Comparison of ENCODE assay signal across 1 cellular context in the genomic region with DNA sequence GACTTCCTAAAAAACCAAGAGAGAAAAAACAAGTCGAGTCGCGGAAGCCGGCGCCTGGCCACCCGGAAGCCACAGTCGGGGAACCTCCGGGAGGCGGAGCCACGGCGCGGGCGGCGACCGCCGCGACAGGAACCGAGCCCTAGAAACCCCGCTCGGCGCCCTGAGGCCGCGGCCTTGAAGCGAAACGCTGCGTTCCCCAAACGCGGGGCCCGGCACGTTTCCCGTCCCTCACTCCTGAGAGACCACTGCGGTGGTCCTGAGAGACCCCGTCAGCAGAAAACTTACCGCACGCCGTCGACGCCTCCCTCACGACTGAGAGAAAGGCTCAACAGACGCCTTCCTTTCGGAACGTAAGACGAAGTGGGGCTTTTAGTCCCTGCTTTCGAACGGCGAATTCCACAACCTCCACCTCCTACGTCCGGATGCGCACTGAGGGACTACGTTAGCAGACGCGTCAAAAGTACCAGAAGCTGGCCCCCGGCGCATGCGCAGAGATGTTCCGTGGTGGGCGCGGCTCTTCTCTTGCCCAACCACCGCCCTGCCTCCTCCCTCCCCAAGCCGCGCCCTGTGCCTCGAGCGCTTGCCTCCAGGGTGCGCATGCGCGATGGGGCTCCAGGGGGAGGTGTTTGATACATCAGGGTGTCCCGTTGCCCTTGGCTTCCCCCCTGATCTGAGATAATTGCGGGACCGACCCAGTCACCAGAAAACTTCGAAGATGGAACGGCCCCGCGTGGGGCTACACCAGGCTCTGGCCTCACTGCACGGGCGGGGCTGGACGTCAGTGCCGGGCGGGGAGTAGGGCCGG.
TF ChIP-seq lines count a peak whose summit lies in the region.

Gene RSRP1, minus strand, starts transcription at position 431 of the 805 bp plus-strand sequence. CDS start 491 bp downstream, outside the sequence.

TF ChIP-seq in K562, 482 proteins besides CTCF, POLR2A, EP300 and RAD21 (continued from another document and continues in another):
- TF ChIP-seq, protein P1, sequence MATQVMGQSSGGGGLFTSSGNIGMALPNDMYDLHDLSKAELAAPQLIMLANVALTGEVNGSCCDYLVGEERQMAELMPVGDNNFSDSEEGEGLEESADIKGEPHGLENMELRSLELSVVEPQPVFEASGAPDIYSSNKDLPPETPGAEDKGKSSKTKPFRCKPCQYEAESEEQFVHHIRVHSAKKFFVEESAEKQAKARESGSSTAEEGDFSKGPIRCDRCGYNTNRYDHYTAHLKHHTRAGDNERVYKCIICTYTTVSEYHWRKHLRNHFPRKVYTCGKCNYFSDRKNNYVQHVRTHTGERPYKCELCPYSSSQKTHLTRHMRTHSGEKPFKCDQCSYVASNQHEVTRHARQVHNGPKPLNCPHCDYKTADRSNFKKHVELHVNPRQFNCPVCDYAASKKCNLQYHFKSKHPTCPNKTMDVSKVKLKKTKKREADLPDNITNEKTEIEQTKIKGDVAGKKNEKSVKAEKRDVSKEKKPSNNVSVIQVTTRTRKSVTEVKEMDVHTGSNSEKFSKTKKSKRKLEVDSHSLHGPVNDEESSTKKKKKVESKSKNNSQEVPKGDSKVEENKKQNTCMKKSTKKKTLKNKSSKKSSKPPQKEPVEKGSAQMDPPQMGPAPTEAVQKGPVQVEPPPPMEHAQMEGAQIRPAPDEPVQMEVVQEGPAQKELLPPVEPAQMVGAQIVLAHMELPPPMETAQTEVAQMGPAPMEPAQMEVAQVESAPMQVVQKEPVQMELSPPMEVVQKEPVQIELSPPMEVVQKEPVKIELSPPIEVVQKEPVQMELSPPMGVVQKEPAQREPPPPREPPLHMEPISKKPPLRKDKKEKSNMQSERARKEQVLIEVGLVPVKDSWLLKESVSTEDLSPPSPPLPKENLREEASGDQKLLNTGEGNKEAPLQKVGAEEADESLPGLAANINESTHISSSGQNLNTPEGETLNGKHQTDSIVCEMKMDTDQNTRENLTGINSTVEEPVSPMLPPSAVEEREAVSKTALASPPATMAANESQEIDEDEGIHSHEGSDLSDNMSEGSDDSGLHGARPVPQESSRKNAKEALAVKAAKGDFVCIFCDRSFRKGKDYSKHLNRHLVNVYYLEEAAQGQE (CRISPR knock-in tag; IDR thresholded peaks at IDR 0.05; ENCODE audit: low read depth): peak; percentile 82
- TF ChIP-seq NCOA4 (IDR thresholded peaks at IDR 0.05; ENCODE audit: partially characterized antibody) (no peak), CBFA2T2 (conservative IDR thresholded peaks at IDR 0.05) (no peak; the same call in 1 of the 2 replicates), CBX1 (IDR thresholded peaks at IDR 0.05; ENCODE audit: low read depth) (peak; percentile 81), SRSF1 (IDR thresholded peaks at IDR 0.05; ENCODE audit: low read depth, low read length) (peak; percentile 51; the same call in 1 of the 2 replicates), MEIS2 (IDR thresholded peaks at IDR 0.05; ENCODE audit: partially characterized antibody) (peak; percentile 98), ZNF507 (tag; conservative IDR thresholded peaks at IDR 0.05) (no peak), ZBTB34 (CRISPR knock-in tag; IDR thresholded peaks at IDR 0.05) (no peak), GTF2F1 (IDR thresholded peaks at IDR 0.05; ENCODE audit: low read depth, low read length) (peak; percentile 93), PML (IDR thresholded peaks at IDR 0.05; ENCODE audit: low read length) (peak; percentile 95), EZH2 (IDR thresholded peaks at IDR 0.05; ENCODE audit: borderline replicate concordance, low read depth, low read length) (no peak), CEBPG (CRISPR knock-in tag; IDR thresholded peaks at IDR 0.05) (peak; percentile 98), CEBPG (tag; conservative IDR thresholded peaks at IDR 0.05 in 1 of 2, IDR thresholded peaks at IDR 0.05 in 1 of 2) (peak; percentile 91 to 97), KLF13 (tag; IDR thresholded peaks at IDR 0.05; ENCODE audit: borderline replicate concordance, low read depth) (peak; percentile 64), GATAD2B (IDR thresholded peaks at IDR 0.05; ENCODE audit: borderline replicate concordance) (no peak; the same call in 1 of the 2 replicates), CBFB (CRISPR knock-in tag; IDR thresholded peaks at IDR 0.05) (peak; percentile 4; the same call in 1 of the 2 replicates), ZNF668 (CRISPR knock-in tag; IDR thresholded peaks at IDR 0.05) (no peak), ZNF445 (CRISPR knock-in tag; IDR thresholded peaks at IDR 0.05; ENCODE audit: low read depth) (0 out of 2 replicates have a peak, but pooled peaks have one; percentile 18), NEUROD1 (IDR thresholded peaks at IDR 0.05; ENCODE audit: borderline replicate concordance, low read depth, low read length, partially characterized antibody) (peak; percentile 32), HCFC1 (IDR thresholded peaks at IDR 0.05; ENCODE audit: low read depth, low read length) (no peak), BRF1 (IDR thresholded peaks at IDR 0.05; ENCODE audit: borderline replicate concordance, extremely low read depth, insufficient read length) (no peak), GABPB1 (CRISPR knock-in tag; IDR thresholded peaks at IDR 0.05) (peak; percentile 76), IRF2 (CRISPR knock-in tag; IDR thresholded peaks at IDR 0.05) (no peak), HOMEZ (CRISPR knock-in tag; IDR thresholded peaks at IDR 0.05) (peak; percentile 61; the same call in 1 of the 2 replicates), SETDB1 (IDR thresholded peaks at IDR 0.05; ENCODE audit: low read length) (peak; percentile 26), TOE1 (IDR thresholded peaks at IDR 0.05; ENCODE audit: borderline replicate concordance) (peak; percentile 84), TOE1 (CRISPR knock-in tag; IDR thresholded peaks at IDR 0.05; ENCODE audit: borderline replicate concordance, low read depth) (peak; percentile 79; the same call in 1 of the 2 replicates), POLR3A (IDR thresholded peaks at IDR 0.05; ENCODE audit: borderline replicate concordance, extremely low read depth, insufficient read depth, insufficient read length) (no peak), E4F1 (CRISPR knock-in tag; IDR thresholded peaks at IDR 0.05; ENCODE audit: borderline replicate concordance) (peak; percentile 35; the same call in 1 of the 2 replicates), RBM22 (IDR thresholded peaks at IDR 0.05; ENCODE audit: low read depth, low read length, poor library complexity, severe bottlenecking) (peak; percentile 79), SP2 (IDR thresholded peaks at IDR 0.05; ENCODE audit: extremely low read depth, low read depth, low read length, poor library complexity, severe bottlenecking) (no peak), USF1 (CRISPR knock-in tag; IDR thresholded peaks at IDR 0.05) (peak; percentile 23; the same call in 1 of the 2 replicates), ERF (CRISPR knock-in tag; IDR thresholded peaks at IDR 0.05) (peak; percentile 66; the same call in 1 of the 2 replicates), NUFIP1 (IDR thresholded peaks at IDR 0.05; ENCODE audit: partially characterized antibody) (no peak), THRAP3 (IDR thresholded peaks at IDR 0.05; ENCODE audit: borderline replicate concordance) (peak; percentile 18; the same call in 1 of the 2 replicates), PHB2 (IDR thresholded peaks at IDR 0.05; ENCODE audit: low read depth) (no peak), ZNF124 (CRISPR knock-in tag; IDR thresholded peaks at IDR 0.05) (no peak), SIN3B (IDR thresholded peaks at IDR 0.05; ENCODE audit: low read depth) (peak; percentile 75; the same call in 1 of the 2 replicates), GATAD2A (IDR thresholded peaks at IDR 0.05) (0 out of 2 replicates have a peak, but pooled peaks have one; percentile 11), RBM17 (IDR thresholded peaks at IDR 0.05; ENCODE audit: borderline replicate concordance, low read depth, low read length) (no peak)
- TF ChIP-seq, protein P2, sequence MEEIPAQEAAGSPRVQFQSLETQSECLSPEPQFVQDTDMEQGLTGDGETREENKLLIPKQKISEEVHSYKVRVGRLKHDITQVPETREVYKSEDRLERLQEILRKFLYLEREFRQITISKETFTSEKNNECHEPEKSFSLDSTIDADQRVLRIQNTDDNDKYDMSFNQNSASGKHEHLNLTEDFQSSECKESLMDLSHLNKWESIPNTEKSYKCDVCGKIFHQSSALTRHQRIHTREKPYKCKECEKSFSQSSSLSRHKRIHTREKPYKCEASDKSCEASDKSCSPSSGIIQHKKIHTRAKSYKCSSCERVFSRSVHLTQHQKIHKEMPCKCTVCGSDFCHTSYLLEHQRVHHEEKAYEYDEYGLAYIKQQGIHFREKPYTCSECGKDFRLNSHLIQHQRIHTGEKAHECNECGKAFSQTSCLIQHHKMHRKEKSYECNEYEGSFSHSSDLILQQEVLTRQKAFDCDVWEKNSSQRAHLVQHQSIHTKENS (CRISPR knock-in tag; IDR thresholded peaks at IDR 0.05): peak; percentile 84; the same call in 1 of the 2 replicates
- TF ChIP-seq, protein P3, sequence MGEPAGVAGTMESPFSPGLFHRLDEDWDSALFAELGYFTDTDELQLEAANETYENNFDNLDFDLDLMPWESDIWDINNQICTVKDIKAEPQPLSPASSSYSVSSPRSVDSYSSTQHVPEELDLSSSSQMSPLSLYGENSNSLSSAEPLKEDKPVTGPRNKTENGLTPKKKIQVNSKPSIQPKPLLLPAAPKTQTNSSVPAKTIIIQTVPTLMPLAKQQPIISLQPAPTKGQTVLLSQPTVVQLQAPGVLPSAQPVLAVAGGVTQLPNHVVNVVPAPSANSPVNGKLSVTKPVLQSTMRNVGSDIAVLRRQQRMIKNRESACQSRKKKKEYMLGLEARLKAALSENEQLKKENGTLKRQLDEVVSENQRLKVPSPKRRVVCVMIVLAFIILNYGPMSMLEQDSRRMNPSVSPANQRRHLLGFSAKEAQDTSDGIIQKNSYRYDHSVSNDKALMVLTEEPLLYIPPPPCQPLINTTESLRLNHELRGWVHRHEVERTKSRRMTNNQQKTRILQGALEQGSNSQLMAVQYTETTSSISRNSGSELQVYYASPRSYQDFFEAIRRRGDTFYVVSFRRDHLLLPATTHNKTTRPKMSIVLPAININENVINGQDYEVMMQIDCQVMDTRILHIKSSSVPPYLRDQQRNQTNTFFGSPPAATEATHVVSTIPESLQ (CRISPR knock-in tag; IDR thresholded peaks at IDR 0.05): peak; percentile 91; the same call in 1 of the 2 replicates
- TF ChIP-seq, protein P4, sequence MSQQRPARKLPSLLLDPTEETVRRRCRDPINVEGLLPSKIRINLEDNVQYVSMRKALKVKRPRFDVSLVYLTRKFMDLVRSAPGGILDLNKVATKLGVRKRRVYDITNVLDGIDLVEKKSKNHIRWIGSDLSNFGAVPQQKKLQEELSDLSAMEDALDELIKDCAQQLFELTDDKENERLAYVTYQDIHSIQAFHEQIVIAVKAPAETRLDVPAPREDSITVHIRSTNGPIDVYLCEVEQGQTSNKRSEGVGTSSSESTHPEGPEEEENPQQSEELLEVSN (IDR thresholded peaks at IDR 0.05; ENCODE audit: borderline replicate concordance in 1 of 2, extremely low read depth in 1 of 2, insufficient read depth in 1 of 2, insufficient read length in 1 of 2, low read depth in 1 of 2, low read length in 1 of 2, poor library complexity in 1 of 2, severe bottlenecking in 1 of 2): peak in 1 of 2 experiments; percentile 59
- TF ChIP-seq, protein P5, sequence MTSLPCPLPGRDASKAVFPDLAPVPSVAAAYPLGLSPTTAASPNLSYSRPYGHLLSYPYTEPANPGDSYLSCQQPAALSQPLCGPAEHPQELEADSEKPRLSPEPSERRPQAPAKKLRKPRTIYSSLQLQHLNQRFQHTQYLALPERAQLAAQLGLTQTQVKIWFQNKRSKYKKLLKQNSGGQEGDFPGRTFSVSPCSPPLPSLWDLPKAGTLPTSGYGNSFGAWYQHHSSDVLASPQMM (CRISPR knock-in tag; IDR thresholded peaks at IDR 0.05): no peak
